8 cellular contexts compared by ENCODE assay signal in the genomic region with DNA sequence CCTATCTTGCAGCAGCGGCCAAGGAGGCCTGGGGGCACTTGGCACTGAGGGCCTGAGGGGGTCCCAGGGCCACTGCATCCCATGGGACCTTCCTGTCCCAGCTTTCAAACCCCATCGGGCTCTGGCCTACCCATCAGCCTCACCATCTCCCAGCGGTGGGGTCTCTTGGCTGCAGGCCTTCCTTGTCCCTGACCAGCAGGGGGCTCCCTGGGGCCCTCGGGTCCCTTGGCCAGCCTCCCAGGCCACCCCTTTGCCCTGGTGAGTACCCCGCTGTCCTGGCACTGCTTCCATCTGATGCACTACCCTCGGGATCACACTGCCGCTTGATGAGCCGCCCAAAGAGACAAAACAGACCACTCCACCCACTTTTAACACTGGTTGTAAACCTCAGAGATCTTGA. TPM values are rescaled to one million over a fixed set of nuclear protein-coding genes. Genes with fewer than 3 reads are reported as not detected.
DNase-seq lines count a peak whose midpoint lies in the region; ATAC-seq and TF ChIP-seq lines count a peak whose summit lies in the region.

No MANE protein-coding gene starts in this region.

- DNase-seq in activated effector memory CD4-positive, alpha-beta T cell treated with anti-CD3 and anti-CD28 coated beads, Interleukin-2, amount 50 U/mL, for 16 hours = peak; percentile 72
- no peak for DNase-seq in activated effector memory CD4-positive, alpha-beta T cell treated with Interleukin-2 at 50 U/mL for 16 hours
- DNase-seq in RWPE2 (ENCODE audit: low spot score) = no peak
- DNase-seq in endodermal cell = peak; percentile 83
- peak; percentile 46 for DNase-seq in stimulated activated CD4-positive, alpha-beta T cell treated with anti-CD3 and anti-CD28 coated beads, Interleukin-4, amount 100 ng/mL, for 1 hour
- no peak for DNase-seq in posterior vena cava (ENCODE audit: low spot score)
- DNase-seq in tibial artery = no peak
- DNase-seq in A172 (ENCODE audit: low spot score) = no peak

- H3K9me3 ChIP-seq in RWPE2 (ENCODE audit: severe bottlenecking) = no peaks in the 10 kb centered on the region
- no peaks in the 10 kb centered on the region for H3K9me3 ChIP-seq in endodermal cell (ENCODE audit: control insufficient read depth, low read length)
- no peaks in the 10 kb centered on the region for H3K9me3 ChIP-seq in tibial artery

- H3K4me3 ChIP-seq in RWPE2 (ENCODE audit: severe bottlenecking) = no peak overlapping the region
- no peak overlapping the region for H3K4me3 ChIP-seq in endodermal cell (ENCODE audit: low read length)
- no peak overlapping the region for H3K4me3 ChIP-seq in tibial artery

- H3K4me1 Mint-ChIP-seq in endodermal cell = peaks cover 5% of the 10 kb centered on the region

- no peak overlapping the region for H3K9ac ChIP-seq in endodermal cell (ENCODE audit: extremely low read depth, low read length, poor library complexity, severe bottlenecking)

- H3K4me1 ChIP-seq in RWPE2 (ENCODE audit: insufficient read depth, poor library complexity, severe bottlenecking) = no peaks in the 10 kb centered on the region
- H3K4me1 ChIP-seq in endodermal cell (ENCODE audit: control insufficient read depth, insufficient read depth, low read length) = peaks cover 5% of the 10 kb centered on the region
- peaks cover 0 to 7% (median 3%) of the 10 kb centered on the region in 4 donors for H3K4me1 ChIP-seq in tibial artery

- H3K27ac ChIP-seq in RWPE2 (ENCODE audit: poor library complexity, severe bottlenecking) (no peak overlapping the region), endodermal cell (ENCODE audit: low read depth, low read length) (no peak overlapping the region), tibial artery (no peak overlapping the region)

- no peak overlapping the region for H3K27ac Mint-ChIP-seq in endodermal cell

- ATAC-seq in RWPE2 (ENCODE audit: low read depth) = no peak

- TF ChIP-seq CTCF in RWPE2 (IDR thresholded peaks at IDR 0.05; ENCODE audit: poor library complexity, severe bottlenecking) (peak; percentile 48), endodermal cell (conservative IDR thresholded peaks at IDR 0.05) (peak; percentile 80), tibial artery (IDR thresholded peaks at IDR 0.05) (no peak)

- intact Hi-C loops in posterior vena cava (cut with DNase I) = loop anchor here (5.0 to 10.0 kb wide), 2 partner anchors 233 to 321 kb away; no protein-coding TSS in a partner anchor
- intact Hi-C loops in tibial artery (cut with DNase I; ENCODE audit: low total_unique reads) = loop anchor here (5.0 to 10.0 kb wide), 2 partner anchors 233 to 321 kb away; no protein-coding TSS in a partner anchor

- no peak overlapping the region for H3K4me3 Mint-ChIP-seq in endodermal cell

- H3K36me3 ChIP-seq in RWPE2 (ENCODE audit: low read depth) (no peaks in the 10 kb centered on the region), endodermal cell (ENCODE audit: control insufficient read depth, insufficient read depth, low read length) (no peaks in the 10 kb centered on the region), tibial artery (no peaks in the 10 kb centered on the region)

- WGBS in endodermal cell (ENCODE audit: insufficient coverage in 1 of 2, insufficient read length in 1 of 2), 2 experiments = 69 to 79% methylated on average over 5 to 8 of the region's 8 CpGs

- H3K9me3 Mint-ChIP-seq in endodermal cell = no peaks in the 10 kb centered on the region

- no peaks in the 10 kb centered on the region for H3K27me3 Mint-ChIP-seq in endodermal cell (ENCODE audit: insufficient read depth)

- no peaks in the 10 kb centered on the region for H3K36me3 Mint-ChIP-seq in endodermal cell (ENCODE audit: low read depth)

- H3K27me3 ChIP-seq in RWPE2 (ENCODE audit: insufficient read depth, poor library complexity, severe bottlenecking) (no peaks in the 10 kb centered on the region), endodermal cell (ENCODE audit: control insufficient read depth, insufficient read depth, low read length, poor library complexity, severe bottlenecking) (no peaks in the 10 kb centered on the region), tibial artery (peaks cover 0 to 17% of the 10 kb centered on the region in 2 donors)

RNA-seq across cellular contexts. Expression of gene YKT6, which starts 43.5 kb away (rescaled TPM):
- total RNA-seq in endodermal cell (100 to 1,000 TPM in 1 of 2 donors, 10 to 100 TPM in 1; 96.2 to 101 TPM), posterior vena cava (10 to 100 TPM; 56.7 to 71.8 TPM)
- polyA plus RNA-seq in endodermal cell (2013, experiment 1 of 2) = 93.6 TPM
- polyA plus RNA-seq in endodermal cell (2013, experiment 2 of 2) = 85.7 TPM
- 133 and 137 TPM in 2 replicates for total RNA-seq in A172 (2014; rRNA removed; shearing (Covaris generic))

RNA-seq across cellular contexts. Expression of gene GCK, which starts 55.0 kb away (rescaled TPM):
- total RNA-seq in endodermal cell (under 1 TPM; 0.29 to 0.48 TPM), posterior vena cava (under 1 TPM; 0.51 to 0.81 TPM)
- polyA plus RNA-seq in endodermal cell (2013, experiment 1 of 2) = 5.4 TPM
- 5.5 TPM for polyA plus RNA-seq in endodermal cell (2013, experiment 2 of 2)
- not detected in 2 replicates for total RNA-seq in A172 (2014; rRNA removed; shearing (Covaris generic))

Comparison
In these comparisons a context has a peak if more than half of its experiments do, and no peak if none do; other contexts are left out.
1. DNase-seq: peak in activated effector memory CD4-positive, alpha-beta T cell treated with anti-CD3 and anti-CD28 coated beads, Interleukin-2, amount 50 U/mL, for 16 hours (single experiment), endodermal cell (single experiment) and stimulated activated CD4-positive, alpha-beta T cell treated with anti-CD3 and anti-CD28 coated beads, Interleukin-4, amount 100 ng/mL, for 1 hour (single experiment); none in activated effector memory CD4-positive, alpha-beta T cell treated with Interleukin-2 at 50 U/mL for 16 hours (single experiment), RWPE2 (single experiment), posterior vena cava (single experiment), tibial artery (0 of 2) and A172 (single experiment).
2. CTCF ChIP-seq: peak in RWPE2 (single experiment) and endodermal cell (single experiment); none in tibial artery (0 of 2).